9 cellular contexts compared by ENCODE assay signal in the genomic region with DNA sequence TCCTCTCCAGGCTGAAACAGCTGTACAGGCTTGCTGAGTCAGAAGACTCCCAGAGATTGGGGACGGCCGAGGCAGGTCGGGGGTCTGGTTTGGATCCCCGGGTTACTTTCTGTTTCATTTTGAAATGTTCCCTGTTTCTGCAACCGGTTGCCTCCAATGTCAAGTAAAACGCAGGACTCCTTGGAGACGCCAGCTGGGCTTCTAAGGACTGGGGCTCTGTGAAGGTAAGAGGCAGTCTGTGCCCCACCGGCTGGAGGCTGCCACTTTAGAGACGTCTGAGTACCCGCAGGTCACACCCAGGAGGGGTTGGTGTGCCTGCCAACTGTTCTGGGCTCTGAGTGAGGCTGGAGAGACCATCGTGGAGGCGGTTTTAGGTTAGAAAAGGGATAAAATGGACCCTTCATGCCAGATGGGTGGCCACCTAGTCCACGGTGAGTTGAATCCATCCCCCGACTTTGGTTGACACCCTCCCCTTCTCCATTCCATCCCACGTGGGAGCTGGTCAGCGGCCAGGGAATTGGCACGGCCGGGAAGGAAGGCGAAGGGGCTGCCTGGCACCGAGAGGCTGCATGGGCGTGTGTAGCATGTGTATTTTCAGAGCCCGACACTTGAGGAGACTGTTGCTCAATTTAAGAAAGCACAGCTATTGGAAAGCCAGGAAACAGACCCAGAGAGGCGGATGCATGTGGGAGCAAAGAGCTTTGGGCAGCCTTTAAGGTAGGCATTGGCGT.
DNase-seq lines count a peak whose midpoint lies in the region; ATAC-seq and TF ChIP-seq lines count a peak whose summit lies in the region.
"Had no signal": no experiment of that assay in that cellular context is flagged by ENCODE, and none has a peak within 500 bp of the region (broad histone marks: within the 10 kb centered on the region; RNA-seq: fewer than 3 reads in every experiment).

No MANE protein-coding gene starts in this region.

- H3K27ac ChIP-seq in PC-3 (ENCODE audit: low read length) (no peak overlapping the region), ascending aorta (peak overlapping the region; percentile 66 to 70), heart left ventricle (peak overlapping the region; percentile 1 to 91 (median 78)), osteoblast (ENCODE audit: low read depth, low read length) (no peak overlapping the region)
- H3K27ac ChIP-seq: epithelial cell of prostate had no signal

- CTCF ChIA-PET in activated CD4-positive, alpha-beta T cell treated with anti-CD3 and anti-CD28 coated beads for 36 hours (lab: Charles Lee), result interaction anchor here (0.6 to 1.3 kb wide), 5 partner anchors 16 to 405 kb away, joined by 3 to 5 read pairs (median 3); no protein-coding TSS in a partner anchor
- CTCF ChIA-PET in PC-3 (lab: Charles Lee), result no interaction called here

- no peak for TF ChIP-seq CTCF in PC-3 (conservative IDR thresholded peaks at IDR 0.05; ENCODE audit: low read depth, low read length)
- TF ChIP-seq CTCF in ascending aorta (IDR thresholded peaks at IDR 0.05), result peak in 1 of 3 experiments; percentile 15
- TF ChIP-seq CTCF in heart left ventricle (IDR thresholded peaks at IDR 0.05), result peak in 5 of 12 donors; percentile 19 to 50 (median 37)
- no peak for TF ChIP-seq CTCF in osteoblast (IDR thresholded peaks at IDR 0.05; ENCODE audit: extremely low read depth, low read depth, low read length)

- H3K79me2 ChIP-seq in PC-3 (ENCODE audit: low read length) (no peaks in the 10 kb centered on the region), osteoblast (ENCODE audit: insufficient read depth, low read length) (no peaks in the 10 kb centered on the region)

- H3K27ac Mint-ChIP-seq in activated CD4-positive, alpha-beta T cell treated with anti-CD3 and anti-CD28 coated beads for 36 hours, result no peak overlapping the region

- H3K9me3 Mint-ChIP-seq in activated CD4-positive, alpha-beta T cell treated with anti-CD3 and anti-CD28 coated beads for 36 hours (ENCODE audit: low read depth), result no peaks in the 10 kb centered on the region

- ATAC-seq in activated CD4-positive, alpha-beta T cell treated with anti-CD3 and anti-CD28 coated beads for 36 hours, result peak; percentile 44
- no peak for ATAC-seq in PC-3
- peak; percentile 79 to 89 (median 86) for ATAC-seq in heart left ventricle

- H3K9me3 ChIP-seq in PC-3 (ENCODE audit: low read length), result no peaks in the 10 kb centered on the region
- H3K9me3 ChIP-seq in ascending aorta, result no peaks in the 10 kb centered on the region
- H3K9me3 ChIP-seq in heart left ventricle, result no peaks in the 10 kb centered on the region
- no peaks in the 10 kb centered on the region for H3K9me3 ChIP-seq in osteoblast (ENCODE audit: low read depth, low read length)

- peak; percentile 35 for DNase-seq in activated CD4-positive, alpha-beta T cell treated with anti-CD3 and anti-CD28 coated beads for 36 hours
- no peak for DNase-seq in activated CD4-positive, alpha-beta T cell treated with anti-CD3 and anti-CD28 coated beads for 1 hour
- no peak for DNase-seq in PC-3
- DNase-seq in ascending aorta (ENCODE audit: low spot score in 2 of 2), result peak; percentile 52 to 90
- DNase-seq in heart left ventricle, result peak; percentile 69 to 87 (median 78)
- DNase-seq in osteoblast (ENCODE audit: insufficient read length, low spot score, missing footprints), result no peak
- DNase-seq in T1000 (lab: John Stamatoyannopoulos, UW), result no peak
- no peak for DNase-seq in NCI-H82 (lab: John Stamatoyannopoulos, UW)

- H3K4me2 ChIP-seq in PC-3 (ENCODE audit: low read length) (peak overlapping the region; percentile 15; the same call in 1 of the 2 replicates), osteoblast (ENCODE audit: insufficient read depth, low read length) (peak overlapping the region; percentile 67)

- no peaks in the 10 kb centered on the region for H3K36me3 ChIP-seq in PC-3 (ENCODE audit: low read depth, low read length)
- no peaks in the 10 kb centered on the region for H3K36me3 ChIP-seq in ascending aorta
- no peaks in the 10 kb centered on the region for H3K36me3 ChIP-seq in heart left ventricle
- H3K36me3 ChIP-seq in osteoblast (ENCODE audit: insufficient read depth, low read length), result no peaks in the 10 kb centered on the region

- no peaks in the 10 kb centered on the region for H3K36me3 Mint-ChIP-seq in activated CD4-positive, alpha-beta T cell treated with anti-CD3 and anti-CD28 coated beads for 36 hours (ENCODE audit: low read depth)

- POLR2A ChIA-PET in activated CD4-positive, alpha-beta T cell treated with anti-CD3 and anti-CD28 coated beads for 36 hours (lab: Charles Lee), result interaction anchor here (0.6 kb wide), 1 partner anchor 346 kb away, joined by 5 read pairs; no protein-coding TSS in a partner anchor
- POLR2A ChIA-PET in PC-3 (lab: Charles Lee; ENCODE audit: unreplicated experiment), result no interaction called here

- H3K4me3 Mint-ChIP-seq in activated CD4-positive, alpha-beta T cell treated with anti-CD3 and anti-CD28 coated beads for 36 hours, result peak overlapping the region; percentile 70

- H2AFZ ChIP-seq in PC-3 (ENCODE audit: low read length), result no peak overlapping the region
- H2AFZ ChIP-seq in osteoblast (ENCODE audit: low read length), result peak overlapping the region; percentile 68

- H3K4me1 ChIP-seq in PC-3 (ENCODE audit: insufficient read depth, low read length), result no peaks in the 10 kb centered on the region
- H3K4me1 ChIP-seq in ascending aorta, result peaks cover 0 to 17% of the 10 kb centered on the region in 2 donors
- peaks cover 0 to 38% (median 14%) of the 10 kb centered on the region in 12 donors for H3K4me1 ChIP-seq in heart left ventricle
- H3K4me1 ChIP-seq in osteoblast (ENCODE audit: insufficient read depth, low read length), result peaks cover 4% of the 10 kb centered on the region

- intact Hi-C loops in activated CD4-positive, alpha-beta T cell treated with anti-CD3 and anti-CD28 coated beads for 36 hours (cut with DNase I, micrococcal nuclease), result no loop called here
- intact Hi-C loops in PC-3 (cut with micrococcal nuclease), result no loop called here
- intact Hi-C loops in ascending aorta (cut with DNase I), result loop anchor here (2.0 to 5.0 kb wide), 3 partner anchors 140 to 371 kb away; partner anchors contain the start of gene TBC1D7
- intact Hi-C loops in heart left ventricle (cut with DNase I), result loop anchor here in 7 of 10 donors (2.0 to 5.0 kb wide), 5 partner anchors 55 to 375 kb away; partner anchors contain the start of gene TBC1D7 (in 2 of the 7)

- no peak for TF ChIP-seq POLR2A in heart left ventricle (IDR thresholded peaks at IDR 0.05)

- no peak overlapping the region for H3K9ac ChIP-seq in PC-3 (ENCODE audit: low read length)

- no TSS peak for BruUV-seq in PC-3 (replicated peaks; lab: Mats Ljungman, UMichigan)

- peaks cover 18% of the 10 kb centered on the region for H3K4me1 Mint-ChIP-seq in activated CD4-positive, alpha-beta T cell treated with anti-CD3 and anti-CD28 coated beads for 36 hours

- peaks cover 38% of the 10 kb centered on the region for H3K27me3 Mint-ChIP-seq in activated CD4-positive, alpha-beta T cell treated with anti-CD3 and anti-CD28 coated beads for 36 hours

- H3K27me3 ChIP-seq in PC-3 (ENCODE audit: low read length), result peaks cover 73% of the 10 kb centered on the region
- no peaks in the 10 kb centered on the region for H3K27me3 ChIP-seq in ascending aorta
- H3K27me3 ChIP-seq in heart left ventricle, result no peaks in the 10 kb centered on the region
- H3K27me3 ChIP-seq in osteoblast (ENCODE audit: insufficient read depth, low read length), result no peaks in the 10 kb centered on the region

- no peaks in the 10 kb centered on the region for H3K9me2 ChIP-seq in PC-3 (replicated peaks; ENCODE audit: low read length)

- 0 to 1% (median 1%) methylated on average over 22 to 24 of the region's 24 CpGs for WGBS in heart left ventricle, 4 donors

- H3K4me3 ChIP-seq in PC-3 (ENCODE audit: low read length) (no peak overlapping the region), ascending aorta (peak overlapping the region; percentile 64 to 70), heart left ventricle (peak overlapping the region; percentile 40 to 79 (median 66)), osteoblast (ENCODE audit: insufficient read depth, low read length) (peak overlapping the region; percentile 64)

- no peaks in the 10 kb centered on the region for H3F3A ChIP-seq in PC-3 (ENCODE audit: low read length, unreplicated experiment)

- no peaks in the 10 kb centered on the region for H4K20me1 ChIP-seq in PC-3 (ENCODE audit: low read length)
- no peaks in the 10 kb centered on the region for H4K20me1 ChIP-seq in osteoblast (ENCODE audit: insufficient read depth, low read length)

Comparison
In these comparisons a context has a peak if more than half of its experiments do, and no peak if none do; other contexts are left out.
1. DNase-seq: peak in activated CD4-positive, alpha-beta T cell treated with anti-CD3 and anti-CD28 coated beads for 36 hours (single experiment), ascending aorta (2 of 2) and heart left ventricle (5 of 5); none in activated CD4-positive, alpha-beta T cell treated with anti-CD3 and anti-CD28 coated beads for 1 hour (single experiment), PC-3 (single experiment), osteoblast (single experiment), T1000 (single experiment) and NCI-H82 (single experiment).
2. H3K27ac ChIP-seq: peak in ascending aorta (2 of 2) and heart left ventricle (12 of 12); none in PC-3 (single experiment) and osteoblast (single experiment).
3. intact Hi-C loops: an anchor here in ascending aorta (2.0 to 5.0 kb wide) and heart left ventricle (2.0 to 5.0 kb wide); none called in activated CD4-positive, alpha-beta T cell treated with anti-CD3 and anti-CD28 coated beads for 36 hours and PC-3.